In genomic region chr2:140242889-140243288, GRCh38 we compare ENCODE assay signal across 12 cellular contexts.
DNase-seq lines count a peak whose midpoint lies in the region; TF ChIP-seq lines count a peak whose summit lies in the region.
"Had no signal": no experiment of that assay in that cellular context is flagged by ENCODE, and none has a peak within 500 bp of the region (broad histone marks: within the 10 kb centered on the region; RNA-seq: fewer than 3 reads in every experiment).

No MANE protein-coding gene starts in this region.

- 0 out of 2 replicates have a peak, but pooled peaks have one; percentile 13 for TF ChIP-seq CTCF in C4-2B (conservative IDR thresholded peaks at IDR 0.05)
- TF ChIP-seq CTCF in epithelial cell of esophagus (IDR thresholded peaks at IDR 0.05; ENCODE audit: insufficient read depth, low read depth, low read length, missing control alignments): no peak

- no peak for TF ChIP-seq POLR2A in erythroblast (IDR thresholded peaks at IDR 0.05; ENCODE audit: low read length)

- DNase-seq in ACHN: peak; percentile 7
- DNase-seq in NCI-H69 (lab: John Stamatoyannopoulos, UW): peak; percentile 6
- peak; percentile 3 for DNase-seq in epithelial cell of esophagus (ENCODE audit: low read depth)
- no peak for DNase-seq in NCI-H774 (lab: John Stamatoyannopoulos, UW)
- no peak for DNase-seq in UCSD-AML1 (lab: John Stamatoyannopoulos, UW; ENCODE audit: unreplicated experiment)
- DNase-seq in erythroblast (lab: John Stamatoyannopoulos, UW): no peak
- DNase-seq: DND-41, GDM1, NCI-H1436, NCI-H2029 treated with DMSO at 0.1 percent for 48 hours had no signal

- H3K4me3 ChIP-seq in epithelial cell of esophagus (ENCODE audit: low read length): no peak overlapping the region
- H3K4me3 ChIP-seq: BLaER1 treated with 17β-estradiol and CSF1 and Interleukin-3, amounts not matched to agents 10 nM and 100 nM had no signal

- in situ Hi-C loops in ACHN (cut with HindIII; ENCODE audit: low pct_ligation_motif_present, low pct_unique_long_range_greater_than_20kb, low sequenced_read_pairs): no loop called here

- H3K27ac ChIP-seq in C4-2B: no peak overlapping the region
- H3K27ac ChIP-seq: BLaER1 treated with 17β-estradiol and CSF1 and Interleukin-3, amounts not matched to agents 10 nM and 100 nM had no signal

Comparison
In these comparisons a context has a peak if more than half of its experiments do, and no peak if none do; other contexts are left out.
1. DNase-seq: peak in ACHN (single experiment), NCI-H69 (single experiment) and epithelial cell of esophagus (single experiment); none in NCI-H774 (single experiment), UCSD-AML1 (single experiment) and erythroblast (0 of 2).